ENCODE assay signal across 9 cellular contexts in the genomic region with DNA sequence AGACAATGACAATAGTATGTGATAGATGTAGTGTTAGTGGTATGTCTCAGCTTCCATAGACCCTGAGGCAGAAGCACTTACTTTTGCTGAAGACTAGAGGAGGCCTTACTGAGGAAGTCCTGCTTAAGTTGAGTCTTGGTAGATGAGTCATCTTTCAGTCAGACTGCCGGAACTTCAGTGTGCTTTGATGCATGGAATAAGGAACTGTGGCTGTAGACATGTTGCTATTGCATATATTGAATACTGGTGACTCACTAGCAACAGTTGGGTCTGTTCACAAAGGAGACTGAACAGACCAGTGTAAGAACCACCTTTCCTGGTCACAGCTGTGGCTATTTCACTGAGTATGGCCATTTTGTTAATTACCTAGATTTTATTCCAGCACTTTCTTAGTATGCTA.
DNase-seq lines count a peak whose midpoint lies in the region; ATAC-seq and TF ChIP-seq lines count a peak whose summit lies in the region.
"Had no signal": no experiment of that assay in that cellular context is flagged by ENCODE, and none has a peak within 500 bp of the region (broad histone marks: within the 10 kb centered on the region; RNA-seq: fewer than 3 reads in every experiment).

No MANE protein-coding gene starts in this region.

- peaks cover 9% of the 10 kb centered on the region for H3K4me1 Mint-ChIP-seq in stimulated activated memory B cell treated with anti-CD40 and anti-IgM and Interleukin-4, amounts not matched to agents 10 μg/mL and 1 μg/mL and 100 μg/mL, for 72 hours

- peak overlapping the region; percentile 11 for H3K27ac Mint-ChIP-seq in stimulated activated memory B cell treated with anti-CD40 and anti-IgM and Interleukin-4, amounts not matched to agents 10 μg/mL and 1 μg/mL and 100 μg/mL, for 72 hours

- DNase-seq in NCI-H1694 treated with DMSO at 0.1 percent for 48 hours (lab: John Stamatoyannopoulos, UW) = peak; percentile 14
- no peak for DNase-seq in NCI-H1694 (lab: John Stamatoyannopoulos, UW)
- no peak for DNase-seq in activated T-cell treated with anti-CD3 and anti-CD28 coated beads, Interleukin-2, amount 50 U/mL, for 1 hour
- DNase-seq in NCI-H1105 treated with DMSO at 0.1 percent for 48 hours (lab: John Stamatoyannopoulos, UW) = no peak
- no peak for DNase-seq in GM03348 (ENCODE audit: low spot score)

- H3K4me3 Mint-ChIP-seq in stimulated activated memory B cell treated with anti-CD40 and anti-IgM and Interleukin-4, amounts not matched to agents 10 μg/mL and 1 μg/mL and 100 μg/mL, for 72 hours = no peak overlapping the region

- H3K36me3 Mint-ChIP-seq in stimulated activated memory B cell treated with anti-CD40 and anti-IgM and Interleukin-4, amounts not matched to agents 10 μg/mL and 1 μg/mL and 100 μg/mL, for 72 hours = no peaks in the 10 kb centered on the region

- ATAC-seq in HG03175 (IDR thresholded peaks at IDR 0.05; ENCODE audit: unreplicated experiment) = peak; percentile 98
- ATAC-seq in stimulated activated memory B cell treated with anti-CD40 and anti-IgM and Interleukin-4, amounts not matched to agents 10 μg/mL and 1 μg/mL and 100 μg/mL, for 72 hours = peak; percentile 98
- ATAC-seq: A549 had no signal

- TF ChIP-seq POLR2A in Raji (IDR thresholded peaks at IDR 0.05; ENCODE audit: insufficient read depth, low read depth, low read length) = peak; percentile 41; the same call in 1 of the 2 replicates

- peaks cover 6% of the 10 kb centered on the region for H3K9me3 Mint-ChIP-seq in stimulated activated memory B cell treated with anti-CD40 and anti-IgM and Interleukin-4, amounts not matched to agents 10 μg/mL and 1 μg/mL and 100 μg/mL, for 72 hours

- no peaks in the 10 kb centered on the region for H3K27me3 Mint-ChIP-seq in stimulated activated memory B cell treated with anti-CD40 and anti-IgM and Interleukin-4, amounts not matched to agents 10 μg/mL and 1 μg/mL and 100 μg/mL, for 72 hours
